8 cellular contexts compared by ENCODE assay signal in the genomic region with DNA sequence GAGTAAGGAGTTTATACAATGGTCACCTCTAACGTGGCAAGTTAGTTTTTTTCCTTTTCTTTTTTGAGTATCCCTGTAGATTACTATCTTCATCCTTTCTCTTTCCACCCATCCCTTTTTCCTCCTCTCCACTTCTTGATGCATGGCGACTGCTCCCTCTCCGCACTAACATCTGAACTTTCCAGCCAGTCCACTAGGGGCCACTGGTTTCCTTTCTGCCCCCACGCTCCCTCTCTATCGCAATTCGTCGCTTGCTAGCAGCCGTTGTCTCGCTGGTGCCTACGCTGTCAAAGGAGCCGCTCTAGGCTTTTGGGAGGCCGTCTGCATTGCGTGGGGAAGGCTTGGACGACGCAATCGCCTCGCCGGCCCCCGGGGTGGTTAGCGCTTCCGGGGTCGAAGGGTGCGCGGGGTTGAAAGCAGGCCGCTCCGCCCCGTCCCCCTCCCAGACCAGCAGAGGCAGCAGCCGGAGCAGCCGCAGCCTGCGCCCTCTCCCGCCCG. TPM values are rescaled to one million over a fixed set of nuclear protein-coding genes. Genes with fewer than 3 reads are reported as not detected.
DNase-seq lines count a peak whose midpoint lies in the region; TF ChIP-seq lines count a peak whose summit lies in the region.

A gene (plus strand): TSS at position 442 of the 498 bp plus-strand sequence. CDS start 2,699 bp downstream, outside the sequence.

- H3K27ac Mint-ChIP-seq in nephron progenitor cell = peak within 1 kb of the TSS; percentile 100

- H3K9me3 Mint-ChIP-seq in nephron progenitor cell = no peaks in the 10 kb centered on the region

- peak within 1 kb of the TSS; percentile 97 for H3K4me3 Mint-ChIP-seq in nephron progenitor cell

- TF ChIP-seq CTCF in fibroblast of pulmonary artery (IDR thresholded peaks at IDR 0.05; ENCODE audit: low read length, missing control alignments) = peak; percentile 93
- TF ChIP-seq CTCF in nephron progenitor cell (IDR thresholded peaks at IDR 0.05) = peak; percentile 76
- peak in 5 of 7 experiments; percentile 68 to 99 (median 87) for TF ChIP-seq CTCF in stomach (IDR thresholded peaks at IDR 0.05)

- peak; percentile 76 for TF ChIP-seq POLR2A in Raji (IDR thresholded peaks at IDR 0.05; ENCODE audit: insufficient read depth, low read depth, low read length)
- TF ChIP-seq POLR2A in stomach (IDR thresholded peaks at IDR 0.05) = peak in 1 of 4 donors; percentile 53

- H3K27ac ChIP-seq in stomach = peak within 1 kb of the TSS; percentile 96 to 99 (median 98)

- intact Hi-C loops in stomach (cut with DNase I; ENCODE audit: low total_unique reads) = no loop called here

- H3K4me3 ChIP-seq in fibroblast of pulmonary artery (replicated peaks; ENCODE audit: low read depth, low read length) = peak within 1 kb of the TSS; percentile 99
- H3K4me3 ChIP-seq in stomach = peak within 1 kb of the TSS; percentile 74 to 89 (median 82)

- peak; percentile 100 for DNase-seq in ELR (ENCODE audit: low read depth)
- peak; percentile 99 for DNase-seq in H4 (ENCODE audit: low spot score)
- DNase-seq in LoVo (ENCODE audit: low spot score) = peak; percentile 100
- peak; percentile 96 for DNase-seq in activated effector memory CD4-positive, alpha-beta T cell treated with Interleukin-2 at 50 U/mL for 16 hours
- DNase-seq in fibroblast of pulmonary artery (ENCODE audit: low read depth) = peak; percentile 100
- peak; percentile 95 for DNase-seq in nephron progenitor cell
- DNase-seq in stomach = peak; percentile 97

- no peaks in the 10 kb centered on the region for H3K27me3 Mint-ChIP-seq in nephron progenitor cell (ENCODE audit: low read depth, poor library complexity)

- WGBS in stomach, 5 donors = 0 to 1% (median 0%) methylated on average over 18 to 30 of the region's 32 CpGs

- H3K9me3 ChIP-seq in stomach = no peaks in the 10 kb centered on the region

- H3K36me3 Mint-ChIP-seq in nephron progenitor cell (ENCODE audit: low read depth) = peaks cover 52% of the 10 kb centered on the region

- H3K4me1 ChIP-seq in stomach = peaks cover 20 to 48% (median 33%) of the 10 kb centered on the region in 4 donors

- no peaks in the 10 kb centered on the region for H3K27me3 ChIP-seq in stomach

- H3K4me1 Mint-ChIP-seq in nephron progenitor cell = peaks cover 42% of the 10 kb centered on the region

- peaks cover 30 to 53% (median 49%) of the 10 kb centered on the region in 4 donors for H3K36me3 ChIP-seq in stomach

- TF ChIP-seq EP300 in stomach (IDR thresholded peaks at IDR 0.05) = no peak

RNA-seq across cellular contexts. Expression of the gene that starts here (rescaled TPM):
- total RNA-seq in H4 (2014; rRNA removed; shearing (Covaris generic)) = 187 and 206 TPM in 2 replicates
- total RNA-seq in stomach = 100 to 1,000 TPM; 109 to 509 (median 431) TPM
- 100 to 1,000 TPM; 407 to 714 (median 486) TPM for polyA plus RNA-seq in stomach

Comparison
In these comparisons a context has a peak if more than half of its experiments do, and no peak if none do; other contexts are left out.
1. Peak in every context shown above with its lines: DNase-seq, H3K4me3 ChIP-seq and H3K27ac ChIP-seq.